ENCODE assay signal across 21 cellular contexts in genomic region chr14:20492486-20492885, GRCh38. TPM values are rescaled to one million over a fixed set of nuclear protein-coding genes. Genes with fewer than 3 reads are reported as not detected.
"Had no signal": no experiment of that assay in that cellular context is flagged by ENCODE, and none has a peak within 500 bp of the region (broad histone marks: within the 10 kb centered on the region; RNA-seq: fewer than 3 reads in every experiment).

No MANE protein-coding gene starts in this region.

- DNase-seq: activated CD4-positive, alpha-beta memory T cell treated with anti-CD3 and anti-CD28 coated beads for 36 hours; activated CD4-positive, CD25-positive, alpha-beta regulatory T cell treated with anti-CD3 and anti-CD28 coated beads, Interleukin-2, amount 50 U/mL, for 72 hours; activated gamma-delta T cell treated with Interleukin-2 at 50 U/mL for 16 hours; activated T-cell treated with anti-CD3 and anti-CD28 coated beads, Interleukin-2, amount 50 U/mL, for 72 hours; central memory CD4-positive, alpha-beta T cell; cortex of kidney; effector memory CD4-positive, alpha-beta T cell; immature natural killer cell; left cardiac atrium; nephron progenitor cell; psoas muscle; spleen; stimulated activated CD4-positive, alpha-beta T cell treated with anti-CD3 and anti-CD28 coated beads, Interleukin-1b, Interleukin-23, amount 100 ng/mL, for 48 hours; stimulated activated naive CD4-positive, alpha-beta T cell; substantia nigra; SW 1271; transverse colon had no signal

- H3K27me3 ChIP-seq: spleen, transverse colon had no signal

- H3K4me3 ChIP-seq: lung, psoas muscle, spleen, transverse colon had no signal

- H3K36me3 Mint-ChIP-seq: activated CD4-positive, alpha-beta memory T cell treated with anti-CD3 and anti-CD28 coated beads for 36 hours; immature natural killer cell had no signal

- H3K4me3 Mint-ChIP-seq: activated CD4-positive, alpha-beta memory T cell treated with anti-CD3 and anti-CD28 coated beads for 36 hours; immature natural killer cell; nephron progenitor cell had no signal

- H3K27me3 Mint-ChIP-seq: activated CD4-positive, alpha-beta memory T cell treated with anti-CD3 and anti-CD28 coated beads for 36 hours had no signal

- H3K9me3 Mint-ChIP-seq: activated CD4-positive, alpha-beta memory T cell treated with anti-CD3 and anti-CD28 coated beads for 36 hours; activated T-cell treated with anti-CD3 and anti-CD28 coated beads, Interleukin-2, amount 50 U/mL, for 72 hours; immature natural killer cell had no signal

- H3K27ac Mint-ChIP-seq: activated T-cell treated with anti-CD3 and anti-CD28 coated beads, Interleukin-2, amount 50 U/mL, for 72 hours; immature natural killer cell; nephron progenitor cell had no signal

- H3K4me1 ChIP-seq: psoas muscle, transverse colon had no signal

- H3K36me3 ChIP-seq: spleen, transverse colon had no signal

- H3K27ac ChIP-seq: psoas muscle, transverse colon had no signal

- ATAC-seq: left cardiac atrium, psoas muscle, sciatic nerve had no signal

- H3K9me3 ChIP-seq: psoas muscle, spleen, transverse colon had no signal

RNA-seq across cellular contexts. Expression of gene RNASE10, which starts 12.9 kb away (rescaled TPM):
- total RNA-seq: epithelial cell of proximal tubule, omental fat pad, transverse colon had no signal
- polyA plus RNA-seq: immature natural killer cell, spleen had no signal
